1 cellular context compared by ENCODE assay signal in genomic region chr6:28838634-28839442, GRCh38.
TF ChIP-seq lines count a peak whose summit lies in the region.

No MANE protein-coding gene starts in this region.

TF ChIP-seq in HepG2, 621 proteins besides CTCF, POLR2A, EP300 and RAD21 (continued from another document and continues in another):
- no peak for TF ChIP-seq MNT (IDR thresholded peaks at IDR 0.05)
- 0 out of 2 replicates have a peak, but pooled peaks have one; percentile 28 for TF ChIP-seq ZNF136 (CRISPR knock-in tag; IDR thresholded peaks at IDR 0.05; ENCODE audit: low read depth)
- 0 out of 2 replicates have a peak, but pooled peaks have one; percentile 66 for TF ChIP-seq ZFP36L1 (CRISPR knock-in tag; IDR thresholded peaks at IDR 0.05)
- TF ChIP-seq ZNF567 (CRISPR knock-in tag; IDR thresholded peaks at IDR 0.05; ENCODE audit: borderline replicate concordance): no peak
- TF ChIP-seq TBL1XR1 (IDR thresholded peaks at IDR 0.05; ENCODE audit: borderline replicate concordance, low read length, partially characterized antibody): no peak
- TF ChIP-seq TFDP1 (CRISPR knock-in tag; IDR thresholded peaks at IDR 0.05; ENCODE audit: borderline replicate concordance): peak; percentile 86
- no peak for TF ChIP-seq ZNF329 (CRISPR knock-in tag; IDR thresholded peaks at IDR 0.05; ENCODE audit: low read depth)
- TF ChIP-seq CREBL2 (CRISPR knock-in tag; IDR thresholded peaks at IDR 0.05; ENCODE audit: borderline replicate concordance): no peak
- TF ChIP-seq ZNF30 (CRISPR knock-in tag; IDR thresholded peaks at IDR 0.05): no peak
- no peak for TF ChIP-seq MAFF (IDR thresholded peaks at IDR 0.05; ENCODE audit: low read depth, low read length)
- no peak for TF ChIP-seq SNAPC2 (CRISPR knock-in tag; IDR thresholded peaks at IDR 0.05)
- TF ChIP-seq TBX3 (IDR thresholded peaks at IDR 0.05; ENCODE audit: borderline replicate concordance): no peak
- TF ChIP-seq DPF2 (CRISPR knock-in tag; IDR thresholded peaks at IDR 0.05; ENCODE audit: borderline replicate concordance, low read depth): no peak
- TF ChIP-seq ZNF749 (CRISPR knock-in tag; IDR thresholded peaks at IDR 0.05; ENCODE audit: borderline replicate concordance): no peak
- peak; percentile 50; the same call in 1 of the 2 replicates for TF ChIP-seq KMT2A (CRISPR knock-in tag; IDR thresholded peaks at IDR 0.05)
- no peak for TF ChIP-seq U2AF2 (IDR thresholded peaks at IDR 0.05; ENCODE audit: low read depth, low read length)
- TF ChIP-seq ZNF569 (CRISPR knock-in tag; IDR thresholded peaks at IDR 0.05; ENCODE audit: borderline replicate concordance): no peak
- TF ChIP-seq THAP8 (CRISPR knock-in tag; IDR thresholded peaks at IDR 0.05; ENCODE audit: borderline replicate concordance): no peak
- TF ChIP-seq ZNF597 (CRISPR knock-in tag; IDR thresholded peaks at IDR 0.05): no peak
- peak; percentile 72; the same call in 1 of the 2 replicates for TF ChIP-seq RBAK (CRISPR knock-in tag; IDR thresholded peaks at IDR 0.05)
- TF ChIP-seq SMAD3 (CRISPR knock-in tag; IDR thresholded peaks at IDR 0.05): 0 out of 2 replicates have a peak, but pooled peaks have one; percentile 27
- 0 out of 2 replicates have a peak, but pooled peaks have one; percentile 56 for TF ChIP-seq ZBTB4 (CRISPR knock-in tag; IDR thresholded peaks at IDR 0.05; ENCODE audit: borderline replicate concordance)
- TF ChIP-seq AFF4 (CRISPR knock-in tag; IDR thresholded peaks at IDR 0.05): no peak
- TF ChIP-seq ZBTB25 (CRISPR knock-in tag; IDR thresholded peaks at IDR 0.05): 0 out of 2 replicates have a peak, but pooled peaks have one; percentile 0
- no peak for TF ChIP-seq SMARCE1 (IDR thresholded peaks at IDR 0.05; ENCODE audit: borderline replicate concordance)
- no peak for TF ChIP-seq ZNF784 (CRISPR knock-in tag; IDR thresholded peaks at IDR 0.05; ENCODE audit: borderline replicate concordance)
- TF ChIP-seq HMG20B (CRISPR knock-in tag; conservative IDR thresholded peaks at IDR 0.05): 0 out of 2 replicates have a peak, but pooled peaks have one; percentile 36
- TF ChIP-seq GZF1 (CRISPR knock-in tag; IDR thresholded peaks at IDR 0.05): peak; percentile 69
- no peak for TF ChIP-seq ZKSCAN1 (IDR thresholded peaks at IDR 0.05; ENCODE audit: low read length)
- TF ChIP-seq AHDC1 (CRISPR knock-in tag; IDR thresholded peaks at IDR 0.05; ENCODE audit: borderline replicate concordance): no peak
- TF ChIP-seq ZNF224 (CRISPR knock-in tag; IDR thresholded peaks at IDR 0.05): 0 out of 2 replicates have a peak, but pooled peaks have one; percentile 70
- no peak for TF ChIP-seq ELF4 (CRISPR knock-in tag; IDR thresholded peaks at IDR 0.05; ENCODE audit: borderline replicate concordance)
- peak; percentile 71 for TF ChIP-seq ZNF18 (CRISPR knock-in tag; IDR thresholded peaks at IDR 0.05; ENCODE audit: insufficient replicate concordance)
- peak; percentile 91 for TF ChIP-seq ZMYM4 (CRISPR knock-in tag; IDR thresholded peaks at IDR 0.05)
- TF ChIP-seq ZNF337 (CRISPR knock-in tag; IDR thresholded peaks at IDR 0.05; ENCODE audit: borderline replicate concordance, low read depth): no peak
